In the genomic region with DNA sequence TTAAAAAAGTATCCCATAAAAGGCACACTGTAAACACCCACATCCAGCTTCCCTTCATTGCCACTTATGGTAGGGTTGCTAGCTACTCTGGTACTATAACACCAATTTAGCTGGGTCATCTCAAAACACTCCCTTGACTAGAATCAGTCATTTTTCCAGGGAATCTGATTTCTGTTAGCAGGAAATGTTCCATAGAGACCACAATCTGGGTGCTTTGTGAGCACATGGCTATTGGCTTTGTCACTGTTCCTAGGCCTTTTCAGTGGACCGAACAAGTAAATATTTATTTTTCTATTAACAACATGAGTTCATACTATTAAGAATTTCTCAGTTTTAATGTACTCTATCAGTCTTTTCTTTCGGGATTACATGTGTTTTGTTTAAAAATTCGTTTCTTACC, we compare ENCODE assay signal across 32 cellular contexts.
"Had no signal": no experiment of that assay in that cellular context is flagged by ENCODE, and none has a peak within 500 bp of the region (broad histone marks: within the 10 kb centered on the region; RNA-seq: fewer than 3 reads in every experiment).

No MANE protein-coding gene starts in this region.

- H3K27me3 ChIP-seq: esophagus muscularis mucosa, foreskin keratinocyte, heart left ventricle, neural progenitor cell, upper lobe of left lung, vagina had no signal

- H3K9me3 ChIP-seq: esophagus muscularis mucosa, psoas muscle, upper lobe of left lung, vagina had no signal

- H3K36me3 ChIP-seq: esophagus muscularis mucosa, heart left ventricle, neural progenitor cell, upper lobe of left lung, vagina had no signal

- H3K4me3 ChIP-seq: esophagus muscularis mucosa, heart left ventricle, neural progenitor cell, psoas muscle, smooth muscle cell, upper lobe of left lung, vagina had no signal

- ATAC-seq: activated CD8-positive, alpha-beta T cell treated with anti-CD3 and anti-CD28 coated beads for 36 hours; activated naive CD8-positive, alpha-beta T cell treated with anti-CD3 and anti-CD28 coated beads, Interleukin-2, amount 50 U/mL, for 24 hours; activated T-cell treated with anti-CD3 and anti-CD28 coated beads, Interleukin-2, amount 50 U/mL, for 4 hours; activated T-helper 17 cell treated with anti-CD3 and anti-CD28 coated beads, Interleukin-2, amount 50 U/mL, for 72 hours; foreskin keratinocyte; heart left ventricle; natural killer cell; psoas muscle; stimulated activated memory B cell treated with anti-CD40 and anti-IgM and Interleukin-4, amounts not matched to agents 10 μg/mL and 1 μg/mL and 100 μg/mL, for 72 hours; stimulated activated naive CD8-positive, alpha-beta T cell treated with anti-CD3 and anti-CD28 coated beads, Interleukin-15, amount 100 ng/mL, for 72 hours had no signal

- H3K4me1 ChIP-seq: foreskin keratinocyte, neural progenitor cell, parathyroid adenoma, psoas muscle, upper lobe of left lung, vagina had no signal

- H3K27me3 Mint-ChIP-seq: activated B cell treated with CpG ODN at 0.5 μM for 24 hours; activated CD8-positive, alpha-beta T cell treated with anti-CD3 and anti-CD28 coated beads for 36 hours; activated naive CD4-positive, alpha-beta T cell treated with anti-CD3 and anti-CD28 coated beads, Interleukin-2, amount 50 U/mL, for 24 hours; activated naive CD8-positive, alpha-beta T cell treated with anti-CD3 and anti-CD28 coated beads, Interleukin-2, amount 50 U/mL, for 24 hours; activated T-helper 17 cell treated with anti-CD3 and anti-CD28 coated beads, Interleukin-2, amount 50 U/mL, for 72 hours; dendritic cell treated with granulocyte-macrophage colony-stimulating factor and Interleukin-4, amounts not matched to agents 40 ng/mL and 50 ng/mL, for 4 days; stimulated activated memory B cell treated with anti-CD40 and anti-IgM and Interleukin-4, amounts not matched to agents 10 μg/mL and 1 μg/mL and 100 μg/mL, for 72 hours; stimulated activated naive CD8-positive, alpha-beta T cell treated with anti-CD3 and anti-CD28 coated beads, Interleukin-15, amount 100 ng/mL, for 72 hours had no signal

- DNase-seq: activated B cell treated with CpG ODN at 0.5 μM for 24 hours; activated CD4-positive, alpha-beta T cell treated with anti-CD3 and anti-CD28 coated beads, Interleukin-2, amount 50 U/mL, for 1 hour; activated CD8-positive, alpha-beta T cell treated with anti-CD3 and anti-CD28 coated beads for 36 hours; activated gamma-delta T cell treated with Interleukin-2 at 50 U/mL for 16 hours; activated naive CD8-positive, alpha-beta T cell treated with anti-CD3 and anti-CD28 coated beads, Interleukin-2, amount 50 U/mL, for 24 hours; activated T-cell treated with anti-CD3 and anti-CD28 coated beads, Interleukin-2, amount 50 U/mL, for 4 hours; amygdala; central memory CD4-positive, alpha-beta T cell; foreskin keratinocyte; heart left ventricle; hypothalamus; immature natural killer cell; mesenchymal stem cell; natural killer cell; occipital lobe; psoas muscle; stimulated activated CD4-positive, alpha-beta T cell treated with anti-CD3 and anti-CD28 coated beads, Interleukin-1b, Interleukin-23, amount 100 ng/mL, for 48 hours; stimulated activated CD4-positive, alpha-beta T cell treated with anti-CD3 and anti-CD28 coated beads, Interleukin-4, amount 100 ng/mL, for 4 hours; stimulated activated CD8-positive, alpha-beta memory T cell treated with anti-CD3 and anti-CD28 coated beads, Interleukin-4, amount 100 ng/mL, for 48 hours; stimulated activated naive CD8-positive, alpha-beta T cell treated with anti-CD3 and anti-CD28 coated beads, Interleukin-15, amount 100 ng/mL, for 72 hours; substantia nigra; T-helper 9 cell; upper lobe of left lung had no signal

- H3K4me1 Mint-ChIP-seq: activated B cell treated with CpG ODN at 0.5 μM for 24 hours; activated naive CD4-positive, alpha-beta T cell treated with anti-CD3 and anti-CD28 coated beads, Interleukin-2, amount 50 U/mL, for 24 hours; activated naive CD8-positive, alpha-beta T cell treated with anti-CD3 and anti-CD28 coated beads, Interleukin-2, amount 50 U/mL, for 24 hours; activated T-helper 17 cell treated with anti-CD3 and anti-CD28 coated beads, Interleukin-2, amount 50 U/mL, for 72 hours; immature natural killer cell; natural killer cell; neural progenitor cell; stimulated activated memory B cell treated with anti-CD40 and anti-IgM and Interleukin-4, amounts not matched to agents 10 μg/mL and 1 μg/mL and 100 μg/mL, for 72 hours; stimulated activated naive CD8-positive, alpha-beta T cell treated with anti-CD3 and anti-CD28 coated beads, Interleukin-15, amount 100 ng/mL, for 72 hours had no signal

- H3K27ac Mint-ChIP-seq: activated B cell treated with CpG ODN at 0.5 μM for 24 hours; activated CD8-positive, alpha-beta T cell treated with anti-CD3 and anti-CD28 coated beads for 36 hours; activated naive CD4-positive, alpha-beta T cell treated with anti-CD3 and anti-CD28 coated beads, Interleukin-2, amount 50 U/mL, for 24 hours; activated naive CD8-positive, alpha-beta T cell treated with anti-CD3 and anti-CD28 coated beads, Interleukin-2, amount 50 U/mL, for 24 hours; activated T-helper 17 cell treated with anti-CD3 and anti-CD28 coated beads, Interleukin-2, amount 50 U/mL, for 72 hours; dendritic cell treated with granulocyte-macrophage colony-stimulating factor and Interleukin-4, amounts not matched to agents 40 ng/mL and 50 ng/mL, for 4 days; immature natural killer cell; natural killer cell; neural progenitor cell; stimulated activated memory B cell treated with anti-CD40 and anti-IgM and Interleukin-4, amounts not matched to agents 10 μg/mL and 1 μg/mL and 100 μg/mL, for 72 hours; stimulated activated naive CD8-positive, alpha-beta T cell treated with anti-CD3 and anti-CD28 coated beads, Interleukin-15, amount 100 ng/mL, for 72 hours had no signal

- H3K27ac ChIP-seq: esophagus muscularis mucosa, foreskin keratinocyte, heart left ventricle, neural progenitor cell, parathyroid adenoma, psoas muscle, upper lobe of left lung, vagina had no signal

- H3K36me3 Mint-ChIP-seq: activated naive CD4-positive, alpha-beta T cell treated with anti-CD3 and anti-CD28 coated beads, Interleukin-2, amount 50 U/mL, for 24 hours; immature natural killer cell; neural progenitor cell; stimulated activated memory B cell treated with anti-CD40 and anti-IgM and Interleukin-4, amounts not matched to agents 10 μg/mL and 1 μg/mL and 100 μg/mL, for 72 hours had no signal

- H3K4me3 Mint-ChIP-seq: activated B cell treated with CpG ODN at 0.5 μM for 24 hours; activated CD8-positive, alpha-beta T cell treated with anti-CD3 and anti-CD28 coated beads for 36 hours; activated naive CD4-positive, alpha-beta T cell treated with anti-CD3 and anti-CD28 coated beads, Interleukin-2, amount 50 U/mL, for 24 hours; activated naive CD8-positive, alpha-beta T cell treated with anti-CD3 and anti-CD28 coated beads, Interleukin-2, amount 50 U/mL, for 24 hours; activated T-cell treated with anti-CD3 and anti-CD28 coated beads, Interleukin-2, amount 50 U/mL, for 4 hours; activated T-helper 17 cell treated with anti-CD3 and anti-CD28 coated beads, Interleukin-2, amount 50 U/mL, for 72 hours; dendritic cell treated with granulocyte-macrophage colony-stimulating factor and Interleukin-4, amounts not matched to agents 40 ng/mL and 50 ng/mL, for 4 days; immature natural killer cell; natural killer cell; neural progenitor cell; stimulated activated memory B cell treated with anti-CD40 and anti-IgM and Interleukin-4, amounts not matched to agents 10 μg/mL and 1 μg/mL and 100 μg/mL, for 72 hours; stimulated activated naive CD8-positive, alpha-beta T cell treated with anti-CD3 and anti-CD28 coated beads, Interleukin-15, amount 100 ng/mL, for 72 hours had no signal
